Comparison of ENCODE assay signal across 13 cellular contexts in the genomic region with DNA sequence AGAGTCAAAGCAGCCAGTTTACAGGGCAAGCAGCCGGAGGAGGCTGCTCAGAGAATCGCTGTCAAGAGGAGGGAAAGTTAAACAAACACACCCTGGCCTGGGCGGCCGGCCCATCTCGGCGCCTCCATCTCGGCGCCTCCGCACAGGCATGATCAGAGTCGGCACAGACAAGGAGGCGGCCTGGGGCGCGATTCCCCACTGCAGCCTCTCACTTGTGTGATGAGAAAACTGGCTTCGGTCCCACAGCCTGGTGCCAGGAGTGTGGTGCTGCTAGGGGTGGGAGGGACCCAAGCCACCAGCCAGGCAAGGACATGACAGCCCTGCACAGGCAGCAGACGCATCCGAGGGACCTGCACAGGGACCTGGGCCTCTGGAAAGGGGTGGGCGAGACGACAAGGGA. TPM values are rescaled to one million over a fixed set of nuclear protein-coding genes. Genes with fewer than 3 reads are reported as not detected.
A peak's percentile ranks its signal among the peaks of the same experiment; 100 is the strongest.
DNase-seq lines count a peak whose midpoint lies in the region; ATAC-seq lines count a peak whose summit lies in the region.
"Had no signal": no experiment of that assay in that cellular context is flagged by ENCODE, and none has a peak within 500 bp of the region (broad histone marks: within the 10 kb centered on the region; RNA-seq: fewer than 3 reads in every experiment).

No MANE protein-coding gene starts in this region.

- 44% methylated on average over 18 of the region's 18 CpGs for WGBS in right cardiac atrium

- H3K4me1 ChIP-seq in right cardiac atrium (ENCODE audit: control insufficient read depth, insufficient read depth, low read length) (peaks cover 4% of the 10 kb centered on the region), rectal smooth muscle tissue (ENCODE audit: control insufficient read depth, insufficient read depth, low read length) (peaks cover 11% of the 10 kb centered on the region)

- H3K36me3 ChIP-seq in rectal smooth muscle tissue (ENCODE audit: control insufficient read depth, insufficient read depth, low read length), result peaks cover 28% of the 10 kb centered on the region

- H3K4me1 Mint-ChIP-seq in T-helper 17 cell, result peaks cover 12% of the 10 kb centered on the region
- no peaks in the 10 kb centered on the region for H3K4me1 Mint-ChIP-seq in activated CD4-positive, alpha-beta memory T cell treated with anti-CD3 and anti-CD28 coated beads for 36 hours (ENCODE audit: low read depth)

- no peaks in the 10 kb centered on the region for H3K27me3 Mint-ChIP-seq in T-helper 17 cell
- no peaks in the 10 kb centered on the region for H3K27me3 Mint-ChIP-seq in activated CD4-positive, alpha-beta memory T cell treated with anti-CD3 and anti-CD28 coated beads for 36 hours
- H3K27me3 Mint-ChIP-seq: activated CD4-positive, alpha-beta T cell treated with anti-CD3 and anti-CD28 coated beads, Interleukin-2, amount 10 ng/mL, durations not matched to agents 7 days and 5 days had no signal

- intact Hi-C loops in right cardiac atrium (cut with DNase I), result no loop called here
- intact Hi-C loops in activated CD4-positive, alpha-beta memory T cell treated with anti-CD3 and anti-CD28 coated beads for 36 hours (cut with micrococcal nuclease), result no loop called here

- no peaks in the 10 kb centered on the region for H3K36me3 Mint-ChIP-seq in T-helper 17 cell (ENCODE audit: low read depth)
- H3K36me3 Mint-ChIP-seq in activated CD4-positive, alpha-beta memory T cell treated with anti-CD3 and anti-CD28 coated beads for 36 hours, result peaks cover 31% of the 10 kb centered on the region

- ATAC-seq in T-helper 17 cell (no peak), right cardiac atrium (peak; percentile 88), HG03460 (IDR thresholded peaks at IDR 0.05; ENCODE audit: unreplicated experiment) (no peak)
- ATAC-seq: activated naive CD4-positive, alpha-beta T cell treated with anti-CD3 and anti-CD28 coated beads, Interleukin-2, amount 50 U/mL, for 72 hours had no signal

- DNase-seq in NCI-H1092 treated with DMSO at 0.1 percent for 48 hours (lab: John Stamatoyannopoulos, UW) (peak; percentile 66), T-helper 17 cell (no peak), right cardiac atrium (peak; percentile 79 to 95 (median 93)), cortex of kidney (lab: John Stamatoyannopoulos, UW) (no peak), NCI-H1930 (lab: John Stamatoyannopoulos, UW) (no peak)
- no peak for DNase-seq in activated CD4-positive, alpha-beta memory T cell treated with anti-CD3 and anti-CD28 coated beads for 36 hours
- DNase-seq: activated CD4-positive, alpha-beta T cell treated with anti-CD3 and anti-CD28 coated beads, Interleukin-2, amount 10 ng/mL, durations not matched to agents 7 days and 5 days; NCI-H524 treated with DMSO at 0.1 percent for 48 hours; nephron progenitor cell; stimulated activated CD4-positive, alpha-beta T cell treated with anti-CD3 and anti-CD28 coated beads, Interleukin-4, amount 100 ng/mL, for 24 hours had no signal

- no peaks in the 10 kb centered on the region for H3K9me3 ChIP-seq in T-helper 17 cell (ENCODE audit: control insufficient read depth, low read length, poor library complexity, severe bottlenecking)
- H3K9me3 ChIP-seq in right cardiac atrium (ENCODE audit: control insufficient read depth, low read length), result no peaks in the 10 kb centered on the region

- H3K27ac Mint-ChIP-seq in T-helper 17 cell, result peak overlapping the region; percentile 71
- H3K27ac Mint-ChIP-seq in activated CD4-positive, alpha-beta memory T cell treated with anti-CD3 and anti-CD28 coated beads for 36 hours, result no peak overlapping the region
- H3K27ac Mint-ChIP-seq: activated CD4-positive, alpha-beta T cell treated with anti-CD3 and anti-CD28 coated beads, Interleukin-2, amount 10 ng/mL, durations not matched to agents 7 days and 5 days; nephron progenitor cell had no signal

- no peak overlapping the region for H3K9ac ChIP-seq in rectal smooth muscle tissue (ENCODE audit: low read length)

- CTCF ChIA-PET in activated CD4-positive, alpha-beta memory T cell treated with anti-CD3 and anti-CD28 coated beads for 36 hours (lab: Charles Lee), result no interaction called here

- no peak overlapping the region for H3K4me3 ChIP-seq in right cardiac atrium (ENCODE audit: low read length)
- peak overlapping the region; percentile 48 for H3K4me3 ChIP-seq in rectal smooth muscle tissue (ENCODE audit: low read length)

- POLR2A ChIA-PET in activated CD4-positive, alpha-beta memory T cell treated with anti-CD3 and anti-CD28 coated beads for 36 hours (lab: Charles Lee), result no interaction called here

- H3K27me3 ChIP-seq in right cardiac atrium (ENCODE audit: control insufficient read depth, insufficient read depth) (no peaks in the 10 kb centered on the region), rectal smooth muscle tissue (ENCODE audit: control insufficient read depth, insufficient read depth, low read length) (no peaks in the 10 kb centered on the region)

- no peak overlapping the region for H3K27ac ChIP-seq in right cardiac atrium (ENCODE audit: low read length)
- H3K27ac ChIP-seq in rectal smooth muscle tissue (ENCODE audit: low read depth, low read length), result peak overlapping the region; percentile 88

- no peak overlapping the region for H3K4me3 Mint-ChIP-seq in T-helper 17 cell
- H3K4me3 Mint-ChIP-seq in activated CD4-positive, alpha-beta memory T cell treated with anti-CD3 and anti-CD28 coated beads for 36 hours, result no peak overlapping the region
- H3K4me3 Mint-ChIP-seq: activated CD4-positive, alpha-beta T cell treated with anti-CD3 and anti-CD28 coated beads, Interleukin-2, amount 10 ng/mL, durations not matched to agents 7 days and 5 days; nephron progenitor cell had no signal

- H3K9me3 Mint-ChIP-seq in activated CD4-positive, alpha-beta memory T cell treated with anti-CD3 and anti-CD28 coated beads for 36 hours, result no peaks in the 10 kb centered on the region
- H3K9me3 Mint-ChIP-seq: activated CD4-positive, alpha-beta T cell treated with anti-CD3 and anti-CD28 coated beads, Interleukin-2, amount 10 ng/mL, durations not matched to agents 7 days and 5 days; activated naive CD4-positive, alpha-beta T cell treated with anti-CD3 and anti-CD28 coated beads, Interleukin-2, amount 50 U/mL, for 72 hours; nephron progenitor cell had no signal

RNA-seq across cellular contexts. Expression of a gene that starts 17.7 kb away (rescaled TPM):
- total RNA-seq in T-helper 17 cell (10 to 100 TPM; 59.4 to 98.4 TPM), right cardiac atrium (10 to 100 TPM; 50.8 to 63.9 (median 53.5) TPM)
- polyA plus RNA-seq in right cardiac atrium, result 61.5 TPM
- total RNA-seq in activated CD4-positive, alpha-beta memory T cell treated with anti-CD3 and anti-CD28 coated beads for 36 hours, result 10 to 100 TPM; 60.7 to 60.9 TPM

RNA-seq across cellular contexts. Expression of a gene that starts 38.3 kb away (rescaled TPM):
- total RNA-seq in T-helper 17 cell, result 10 to 100 TPM; 30.6 to 37.0 TPM
- total RNA-seq in right cardiac atrium, result 10 to 100 TPM; 51.5 to 75.4 (median 62.5) TPM
- polyA plus RNA-seq in right cardiac atrium, result 55.0 TPM
- 10 to 100 TPM; 49.8 to 55.9 TPM for total RNA-seq in activated CD4-positive, alpha-beta memory T cell treated with anti-CD3 and anti-CD28 coated beads for 36 hours

RNA-seq across cellular contexts. Expression of a gene that starts 38.6 kb away (rescaled TPM):
- total RNA-seq in T-helper 17 cell, result 10 to 100 TPM; 84.1 to 90.9 TPM
- 10 to 100 TPM; 12.5 to 17.7 (median 14.2) TPM for total RNA-seq in right cardiac atrium
- 12.6 TPM for polyA plus RNA-seq in right cardiac atrium
- total RNA-seq in activated CD4-positive, alpha-beta memory T cell treated with anti-CD3 and anti-CD28 coated beads for 36 hours, result 10 to 100 TPM; 20.0 to 24.6 TPM

RNA-seq across cellular contexts. Expression of a gene that starts 54.7 kb away (rescaled TPM):
- total RNA-seq in T-helper 17 cell (10 to 100 TPM in 1 of 2 donors, 1 to 10 TPM in 1; 8.2 to 10.5 TPM), right cardiac atrium (1 to 10 TPM; 4.6 to 5.9 (median 5.2) TPM)
- 7.4 TPM for polyA plus RNA-seq in right cardiac atrium
- 10 to 100 TPM; 11.1 to 11.3 TPM for total RNA-seq in activated CD4-positive, alpha-beta memory T cell treated with anti-CD3 and anti-CD28 coated beads for 36 hours

Comparison
In these comparisons a context has a peak if more than half of its experiments do, and no peak if none do; other contexts are left out.
1. DNase-seq: peak in NCI-H1092 treated with DMSO at 0.1 percent for 48 hours (single experiment) and right cardiac atrium (3 of 3); none in T-helper 17 cell (0 of 3), activated CD4-positive, alpha-beta memory T cell treated with anti-CD3 and anti-CD28 coated beads for 36 hours (single experiment), cortex of kidney (single experiment) and NCI-H1930 (0 of 2).
2. ATAC-seq: peak in right cardiac atrium (2 of 2); none in T-helper 17 cell (single experiment) and HG03460 (single experiment).